ENCODE assay signal across 20 cellular contexts in genomic region chr5:112355058-112355685, GRCh38.
"Had no signal": no experiment of that assay in that cellular context is flagged by ENCODE, and none has a peak within 500 bp of the region (broad histone marks: within the 10 kb centered on the region; RNA-seq: fewer than 3 reads in every experiment).

No MANE protein-coding gene starts in this region.

- H3K36me3 Mint-ChIP-seq: activated naive CD4-positive, alpha-beta T cell treated with anti-CD3 and anti-CD28 coated beads, Interleukin-2, amount 50 U/mL, for 24 hours; naive thymus-derived CD8-positive, alpha-beta T cell had no signal

- H3K4me1 Mint-ChIP-seq: activated naive CD4-positive, alpha-beta T cell treated with anti-CD3 and anti-CD28 coated beads, Interleukin-2, amount 50 U/mL, for 24 hours; naive thymus-derived CD8-positive, alpha-beta T cell had no signal

- H3K27ac ChIP-seq: adrenal gland, cardiac muscle cell, lower lobe of right lung, thyroid gland had no signal

- DNase-seq: activated CD4-positive, alpha-beta T cell treated with anti-CD3 and anti-CD28 coated beads, Interleukin-2, amount 50 U/mL, for 4 hours; activated gamma-delta T cell; adrenal gland; endodermal cell; erythroblast; foreskin melanocyte; glutamatergic neuron; hippocampal formation; islet precursor cell; lower lobe of right lung; naive thymus-derived CD8-positive, alpha-beta T cell; stimulated activated CD4-positive, alpha-beta T cell treated with anti-CD3 and anti-CD28 coated beads, Interleukin-12 subunit alpha, Interleukin-12 subunit beta, amount 100 ng/mL, for 4 hours; stimulated activated CD4-positive, alpha-beta T cell treated with anti-CD3 and anti-CD28 coated beads, Interleukin-1b, Interleukin-23, amount 100 ng/mL, for 48 hours; stimulated activated CD8-positive, alpha-beta memory T cell treated with anti-CD3 and anti-CD28 coated beads, Interleukin-4, amount 100 ng/mL, for 48 hours; stimulated activated naive CD4-positive, alpha-beta T cell treated with Interleukin-2 at 50 U/mL for 16 hours; T-helper 2 cell; thyroid gland had no signal

- H3K27ac Mint-ChIP-seq: activated naive CD4-positive, alpha-beta T cell treated with anti-CD3 and anti-CD28 coated beads, Interleukin-2, amount 50 U/mL, for 24 hours; endodermal cell; naive thymus-derived CD8-positive, alpha-beta T cell had no signal

- H3K27me3 ChIP-seq: adrenal gland, cardiac muscle cell, thyroid gland had no signal

- H3K9me3 ChIP-seq: adrenal gland, lower lobe of right lung, thyroid gland had no signal

- H3K9me3 Mint-ChIP-seq: activated naive CD4-positive, alpha-beta T cell treated with anti-CD3 and anti-CD28 coated beads, Interleukin-2, amount 50 U/mL, for 24 hours; naive thymus-derived CD8-positive, alpha-beta T cell had no signal

- FAIRE-seq: TTC549 had no signal

- H3K36me3 ChIP-seq: adrenal gland, cardiac muscle cell, lower lobe of right lung, thyroid gland had no signal

- ATAC-seq: lower lobe of right lung; naive thymus-derived CD8-positive, alpha-beta T cell had no signal

- H3K4me3 Mint-ChIP-seq: activated naive CD4-positive, alpha-beta T cell treated with anti-CD3 and anti-CD28 coated beads, Interleukin-2, amount 50 U/mL, for 24 hours; endodermal cell had no signal

- H3K4me3 ChIP-seq: adrenal gland, cardiac muscle cell, lower lobe of right lung, thyroid gland had no signal
